Comparison of ENCODE assay signal across 23 cellular contexts in genomic region chr5:135667204-135667603, GRCh38.
DNase-seq lines count a peak whose midpoint lies in the region; ATAC-seq and TF ChIP-seq lines count a peak whose summit lies in the region.
"Had no signal": no experiment of that assay in that cellular context is flagged by ENCODE, and none has a peak within 500 bp of the region (broad histone marks: within the 10 kb centered on the region; RNA-seq: fewer than 3 reads in every experiment).

No MANE protein-coding gene starts in this region.

- no peak for DNase-seq in GM23338 (ENCODE audit: low spot score)
- DNase-seq in epithelial cell of prostate (ENCODE audit: low read depth, low spot score) = no peak
- DNase-seq in sciatic nerve (ENCODE audit: low spot score) = no peak
- no peak for DNase-seq in upper lobe of right lung
- DNase-seq in NCI-H510A (lab: John Stamatoyannopoulos, UW) = no peak
- no peak for DNase-seq in NCI-H2107 (lab: John Stamatoyannopoulos, UW)
- DNase-seq: AML-193; Caco-2; CD8-positive, alpha-beta T cell; DMS 273 treated with DMSO at 0.1 percent for 48 hours; DMS79 treated with DMSO at 0.1 percent for 48 hours; GF-D8; Karpas-422; NCI-H1105 treated with DMSO at 0.1 percent for 48 hours; NCI-H1930; NCI-H446; NCI-H526 treated with DMSO at 0.1 percent for 48 hours; SIG-M5 had no signal

- H3K27me3 ChIP-seq in BLaER1 treated with 17β-estradiol and CSF1 and Interleukin-3, amounts not matched to agents 10 nM and 100 nM = no peaks in the 10 kb centered on the region
- H3K27me3 ChIP-seq in GM23338 (ENCODE audit: insufficient read depth) = no peaks in the 10 kb centered on the region
- no peaks in the 10 kb centered on the region for H3K27me3 ChIP-seq in upper lobe of right lung

- no peaks in the 10 kb centered on the region for H3K79me2 ChIP-seq in GM23338 (replicated peaks; ENCODE audit: insufficient read depth)

- no peaks in the 10 kb centered on the region for H3K27me3 Mint-ChIP-seq in GM23338 (ENCODE audit: insufficient read depth, low read depth, poor library complexity)

- H4K20me1 ChIP-seq in BLaER1 treated with 17β-estradiol and CSF1 and Interleukin-3, amounts not matched to agents 10 nM and 100 nM = no peaks in the 10 kb centered on the region
- no peaks in the 10 kb centered on the region for H4K20me1 ChIP-seq in GM23338 (replicated peaks; ENCODE audit: insufficient read depth)

- H3K27ac Mint-ChIP-seq in GM23338 = no peak overlapping the region
- H3K27ac Mint-ChIP-seq: CD8-positive, alpha-beta T cell had no signal

- ATAC-seq in GM23338 (no peak), sciatic nerve (peak; percentile 75), upper lobe of right lung (no peak)
- ATAC-seq: A549; CD8-positive, alpha-beta T cell; Panc1 had no signal

- no peaks in the 10 kb centered on the region for H3K36me3 ChIP-seq in BLaER1 treated with 17β-estradiol and CSF1 and Interleukin-3, amounts not matched to agents 10 nM and 100 nM
- H3K36me3 ChIP-seq in GM23338 (ENCODE audit: insufficient read depth) (no peaks in the 10 kb centered on the region), upper lobe of right lung (no peaks in the 10 kb centered on the region)

- TF ChIP-seq CTCF in GM23338 (conservative IDR thresholded peaks at IDR 0.05; ENCODE audit: low read depth in 2 of 2) = no peak
- TF ChIP-seq CTCF in upper lobe of right lung (IDR thresholded peaks at IDR 0.05) = no peak

- H3K4me3 Mint-ChIP-seq in GM23338 = no peak overlapping the region
- H3K4me3 Mint-ChIP-seq: CD8-positive, alpha-beta T cell had no signal

- intact Hi-C loops in sciatic nerve (cut with DNase I) (no loop called here), upper lobe of right lung (cut with DNase I) (no loop called here)

- peak overlapping the region in 8 of 11 experiments; percentile 0 to 70 (median 50); a peak in 12 of 22 replicates for H3K27ac ChIP-seq in BLaER1 treated with 17β-estradiol and CSF1 and Interleukin-3, amounts not matched to agents 10 nM and 100 nM
- H3K27ac ChIP-seq in GM23338 (ENCODE audit: low read depth) (no peak overlapping the region), epithelial cell of prostate (peak overlapping the region; percentile 64), upper lobe of right lung (no peak overlapping the region)
- H3K27ac ChIP-seq: A549, C4-2B, SK-N-MC had no signal

- no peak overlapping the region for H3K4me3 ChIP-seq in BLaER1 treated with 17β-estradiol and CSF1 and Interleukin-3, amounts not matched to agents 10 nM and 100 nM
- H3K4me3 ChIP-seq in GM23338 (no peak overlapping the region), upper lobe of right lung (no peak overlapping the region)
- H3K4me3 ChIP-seq: A549, SK-N-MC had no signal

- peaks cover 31 to 72% (median 57%) of the 10 kb centered on the region in 10 experiments for H3K4me1 ChIP-seq in BLaER1 treated with 17β-estradiol and CSF1 and Interleukin-3, amounts not matched to agents 10 nM and 100 nM
- H3K4me1 ChIP-seq in GM23338 (ENCODE audit: insufficient read depth) (no peaks in the 10 kb centered on the region), upper lobe of right lung (no peaks in the 10 kb centered on the region)
- H3K4me1 ChIP-seq: A549 had no signal

- H3K36me3 Mint-ChIP-seq in GM23338 (ENCODE audit: low read depth) = no peaks in the 10 kb centered on the region
- H3K36me3 Mint-ChIP-seq: CD8-positive, alpha-beta T cell had no signal

- peak overlapping the region; percentile 48 to 76 (median 71); a peak in 21 of 22 replicates for H3K4me2 ChIP-seq in BLaER1 treated with 17β-estradiol and CSF1 and Interleukin-3, amounts not matched to agents 10 nM and 100 nM
- no peak overlapping the region for H3K4me2 ChIP-seq in GM23338
- H3K4me2 ChIP-seq: A549 had no signal

- H3K9me3 ChIP-seq in BLaER1 treated with 17β-estradiol and CSF1 and Interleukin-3, amounts not matched to agents 10 nM and 100 nM (replicated peaks in 1 of 11) = no peaks in the 10 kb centered on the region
- no peaks in the 10 kb centered on the region for H3K9me3 ChIP-seq in upper lobe of right lung
- H3K9me3 ChIP-seq: A549, Caco-2 had no signal

- H3K9ac ChIP-seq in BLaER1 treated with 17β-estradiol and CSF1 and Interleukin-3, amounts not matched to agents 10 nM and 100 nM = no peak overlapping the region

- no peaks in the 10 kb centered on the region; the same call in 2 of the 3 replicates for H3K9me3 Mint-ChIP-seq in GM23338
- H3K9me3 Mint-ChIP-seq: CD8-positive, alpha-beta T cell had no signal

- H2AFZ ChIP-seq in GM23338 = peak overlapping the region; percentile 23

- no peaks in the 10 kb centered on the region; the same call in none of the 2 replicates for H3K9me2 ChIP-seq in GM23338 (ENCODE audit: insufficient read depth)

- H3F3A ChIP-seq in GM23338 (replicated peaks; ENCODE audit: low read depth) = no peaks in the 10 kb centered on the region

- H3K4me1 Mint-ChIP-seq in GM23338 = peaks cover 4% of the 10 kb centered on the region

TF ChIP-seq in GM23338, 12 proteins besides CTCF, POLR2A, EP300 and RAD21 (continues in another document):
- TF ChIP-seq STAT1 (IDR thresholded peaks at IDR 0.05; ENCODE audit: unreplicated experiment) = no peak
- TF ChIP-seq REST (IDR thresholded peaks at IDR 0.05; ENCODE audit: unreplicated experiment) = no peak
- no peak for TF ChIP-seq ZNF114 (CRISPR knock-in tag; IDR thresholded peaks at IDR 0.05)
- no peak for TF ChIP-seq NANOG (IDR thresholded peaks at IDR 0.05; ENCODE audit: borderline replicate concordance)
- TF ChIP-seq ZNF331 (CRISPR knock-in tag; IDR thresholded peaks at IDR 0.05; ENCODE audit: low read depth) = no peak

Comparison
In these comparisons a context has a peak if more than half of its experiments do, and no peak if none do; other contexts are left out.
1. H3K27ac ChIP-seq: peak in BLaER1 treated with 17β-estradiol and CSF1 and Interleukin-3, amounts not matched to agents 10 nM and 100 nM (8 of 11) and epithelial cell of prostate (single experiment); none in GM23338 (single experiment) and upper lobe of right lung (single experiment).